Comparison of ENCODE assay signal across 21 cellular contexts in the genomic region with DNA sequence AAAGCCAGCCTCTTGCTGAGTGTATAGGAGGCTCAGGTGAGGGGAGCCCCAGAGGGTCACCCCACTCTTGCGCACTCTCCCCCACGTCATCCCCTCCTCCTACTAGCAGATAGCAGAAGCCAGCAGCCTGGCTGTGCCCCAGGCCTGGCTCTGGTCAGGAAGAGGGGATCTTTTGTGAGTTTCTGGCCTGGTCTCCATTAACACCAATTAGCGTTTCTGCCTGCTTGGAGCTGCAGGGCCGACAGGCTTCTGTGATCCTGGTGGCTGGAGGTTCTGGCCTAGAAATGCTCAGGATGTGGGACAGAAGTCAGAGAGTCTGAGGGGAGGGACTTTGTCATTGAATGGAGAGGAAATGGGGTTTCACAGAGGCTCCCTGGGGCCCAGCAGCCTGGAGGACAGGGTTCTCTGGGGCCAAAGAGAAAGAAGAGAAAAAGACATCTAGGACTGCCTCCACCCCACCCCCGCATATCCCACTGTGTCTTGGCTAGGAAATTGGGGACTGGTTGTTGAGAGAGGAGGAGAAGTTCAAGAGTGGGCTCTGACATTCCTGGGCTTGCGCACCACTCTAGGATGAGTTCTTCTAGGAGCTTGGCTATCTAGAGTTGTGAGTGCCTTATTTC.
"Had no signal": no experiment of that assay in that cellular context is flagged by ENCODE, and none has a peak within 500 bp of the region (broad histone marks: within the 10 kb centered on the region; RNA-seq: fewer than 3 reads in every experiment).

No MANE protein-coding gene starts in this region.

- H3K4me3 Mint-ChIP-seq: dendritic cell treated with granulocyte-macrophage colony-stimulating factor and Interleukin-4, amounts not matched to agents 40 ng/mL and 50 ng/mL, for 4 days; effector memory CD8-positive, alpha-beta T cell; immature natural killer cell; natural killer cell; type B pancreatic cell had no signal

- H3K27ac Mint-ChIP-seq: activated naive CD4-positive, alpha-beta T cell treated with anti-CD3 and anti-CD28 coated beads, Interleukin-2, amount 50 U/mL, for 72 hours; dendritic cell treated with granulocyte-macrophage colony-stimulating factor and Interleukin-4, amounts not matched to agents 40 ng/mL and 50 ng/mL, for 4 days; effector memory CD8-positive, alpha-beta T cell; immature natural killer cell; natural killer cell; type B pancreatic cell had no signal

- H3K36me3 ChIP-seq: brain microvascular endothelial cell, lower lobe of right lung, suprapubic skin had no signal

- H3K79me2 ChIP-seq: hepatocyte had no signal

- H2AFZ ChIP-seq: hepatocyte had no signal

- ATAC-seq: activated naive CD4-positive, alpha-beta T cell treated with anti-CD3 and anti-CD28 coated beads, Interleukin-2, amount 50 U/mL, for 72 hours; effector memory CD8-positive, alpha-beta T cell; left cardiac atrium; lower lobe of right lung; natural killer cell; stimulated activated naive CD8-positive, alpha-beta T cell treated with anti-CD3 and anti-CD28 coated beads, Interleukin-15, Interleukin-2, amounts not matched to agents 100 U/mL and 50 U/mL, for 24 hours had no signal

- H3K4me1 ChIP-seq: lower lobe of right lung, suprapubic skin had no signal

- H3K4me3 ChIP-seq: hepatocyte, lower lobe of right lung, suprapubic skin had no signal

- H3K4me2 ChIP-seq: hepatocyte had no signal

- H3K9me3 Mint-ChIP-seq: activated naive CD4-positive, alpha-beta T cell treated with anti-CD3 and anti-CD28 coated beads, Interleukin-2, amount 50 U/mL, for 72 hours; dendritic cell treated with granulocyte-macrophage colony-stimulating factor and Interleukin-4, amounts not matched to agents 40 ng/mL and 50 ng/mL, for 4 days; effector memory CD8-positive, alpha-beta T cell; immature natural killer cell; natural killer cell; type B pancreatic cell had no signal

- H3K36me3 Mint-ChIP-seq: activated naive CD4-positive, alpha-beta T cell treated with anti-CD3 and anti-CD28 coated beads, Interleukin-2, amount 50 U/mL, for 72 hours; immature natural killer cell; natural killer cell; type B pancreatic cell had no signal

- H3K9me3 ChIP-seq: lower lobe of right lung, suprapubic skin had no signal

- H3K27ac ChIP-seq: brain microvascular endothelial cell, epithelial cell of prostate, hepatocyte, lower lobe of right lung, suprapubic skin had no signal

- H3K4me1 Mint-ChIP-seq: immature natural killer cell, natural killer cell had no signal

- H3K27me3 ChIP-seq: brain microvascular endothelial cell, hepatocyte, suprapubic skin had no signal

- DNase-seq: activated CD4-positive, alpha-beta T cell treated with anti-CD3 and anti-CD28 coated beads, Interleukin-2, amount 50 U/mL, for 4 hours; activated CD4-positive, CD25-positive, alpha-beta regulatory T cell treated with anti-CD3 and anti-CD28 coated beads, Interleukin-2, amount 50 U/mL, for 72 hours; activated effector memory CD4-positive, alpha-beta T cell treated with Interleukin-2 at 50 U/mL for 16 hours; activated T-cell treated with anti-CD3 and anti-CD28 coated beads, Interleukin-2, amount 50 U/mL, for 1 hour; amniotic stem cell; brain microvascular endothelial cell; cerebellar nuclear complex; effector memory CD8-positive, alpha-beta T cell; immature natural killer cell; left cardiac atrium; lower lobe of right lung; natural killer cell; occipital lobe; stimulated activated CD4-positive, alpha-beta T cell treated with anti-CD3 and anti-CD28 coated beads, Interleukin-2, amount 100 ng/mL, for 48 hours; stimulated activated naive CD8-positive, alpha-beta T cell treated with anti-CD3 and anti-CD28 coated beads, Interleukin-15, Interleukin-2, amounts not matched to agents 100 U/mL and 50 U/mL, for 24 hours had no signal
